ENCODE assay signal across 2 cellular contexts in genomic region chr16:69486272-69486671, GRCh38.
TF ChIP-seq lines count a peak whose summit lies in the region.

No MANE protein-coding gene starts in this region.

TF ChIP-seq in IMR-90, 13 proteins besides CTCF, POLR2A, EP300 and RAD21:
- no peak for TF ChIP-seq RCOR1 (IDR thresholded peaks at IDR 0.05; ENCODE audit: insufficient replicate concordance, low read length)
- no peak for TF ChIP-seq MAFK (IDR thresholded peaks at IDR 0.05; ENCODE audit: low read depth, low read length)
- no peak for TF ChIP-seq FOS (IDR thresholded peaks at IDR 0.05; ENCODE audit: low read depth, low read length)
- no peak for TF ChIP-seq BHLHE40 (IDR thresholded peaks at IDR 0.05; ENCODE audit: low read depth, low read length)
- no peak for TF ChIP-seq MXI1 (IDR thresholded peaks at IDR 0.05; ENCODE audit: borderline replicate concordance, low read depth, low read length)
- no peak for TF ChIP-seq SMC3 (IDR thresholded peaks at IDR 0.05; ENCODE audit: low read depth, low read length)
- TF ChIP-seq, protein P1, sequence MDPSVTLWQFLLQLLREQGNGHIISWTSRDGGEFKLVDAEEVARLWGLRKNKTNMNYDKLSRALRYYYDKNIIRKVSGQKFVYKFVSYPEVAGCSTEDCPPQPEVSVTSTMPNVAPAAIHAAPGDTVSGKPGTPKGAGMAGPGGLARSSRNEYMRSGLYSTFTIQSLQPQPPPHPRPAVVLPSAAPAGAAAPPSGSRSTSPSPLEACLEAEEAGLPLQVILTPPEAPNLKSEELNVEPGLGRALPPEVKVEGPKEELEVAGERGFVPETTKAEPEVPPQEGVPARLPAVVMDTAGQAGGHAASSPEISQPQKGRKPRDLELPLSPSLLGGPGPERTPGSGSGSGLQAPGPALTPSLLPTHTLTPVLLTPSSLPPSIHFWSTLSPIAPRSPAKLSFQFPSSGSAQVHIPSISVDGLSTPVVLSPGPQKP (IDR thresholded peaks at IDR 0.05; ENCODE audit: borderline replicate concordance, low read depth, low read length) = no peak
- no peak for TF ChIP-seq USF2 (IDR thresholded peaks at IDR 0.05; ENCODE audit: low read depth, low read length)
- TF ChIP-seq CHD1 (IDR thresholded peaks at IDR 0.05; ENCODE audit: low read depth, low read length) = no peak
- no peak for TF ChIP-seq MAZ (IDR thresholded peaks at IDR 0.05; ENCODE audit: borderline replicate concordance, low read depth, low read length)
- no peak for TF ChIP-seq CEBPB (IDR thresholded peaks at IDR 0.05; ENCODE audit: low read depth, low read length)
- TF ChIP-seq NFE2L2 (IDR thresholded peaks at IDR 0.05; ENCODE audit: low read depth, low read length) = no peak
- no peak for TF ChIP-seq RFX5 (IDR thresholded peaks at IDR 0.05; ENCODE audit: low read depth, low read length)

TF ChIP-seq in K562, 482 proteins besides CTCF, POLR2A, EP300 and RAD21:
- TF ChIP-seq ZNF165 (CRISPR knock-in tag; IDR thresholded peaks at IDR 0.05; ENCODE audit: borderline replicate concordance) = no peak
- TF ChIP-seq HDAC2 (IDR thresholded peaks at IDR 0.05) = no peak
- no peak for TF ChIP-seq GTF2A2 (tag; IDR thresholded peaks at IDR 0.05)
- no peak for TF ChIP-seq MLLT1 (IDR thresholded peaks at IDR 0.05)
- TF ChIP-seq TCF3 (CRISPR knock-in tag; IDR thresholded peaks at IDR 0.05) = no peak
- TF ChIP-seq GATAD2B (IDR thresholded peaks at IDR 0.05; ENCODE audit: borderline replicate concordance) = no peak
- no peak for TF ChIP-seq TAF9B (IDR thresholded peaks at IDR 0.05; ENCODE audit: partially characterized antibody)
- no peak for TF ChIP-seq TARDBP (IDR thresholded peaks at IDR 0.05)
- no peak for TF ChIP-seq SRSF9 (IDR thresholded peaks at IDR 0.05; ENCODE audit: borderline replicate concordance, low read depth, low read length)
- TF ChIP-seq MCM7 (IDR thresholded peaks at IDR 0.05) = no peak
- TF ChIP-seq ZNF239 (CRISPR knock-in tag; IDR thresholded peaks at IDR 0.05) = no peak
- no peak for TF ChIP-seq BMI1 (IDR thresholded peaks at IDR 0.05; ENCODE audit: low read length)
- no peak for TF ChIP-seq ZKSCAN8 (CRISPR knock-in tag; IDR thresholded peaks at IDR 0.05)
- no peak for TF ChIP-seq C11orf30 (IDR thresholded peaks at IDR 0.05; ENCODE audit: low read depth)
- TF ChIP-seq, protein P2, sequence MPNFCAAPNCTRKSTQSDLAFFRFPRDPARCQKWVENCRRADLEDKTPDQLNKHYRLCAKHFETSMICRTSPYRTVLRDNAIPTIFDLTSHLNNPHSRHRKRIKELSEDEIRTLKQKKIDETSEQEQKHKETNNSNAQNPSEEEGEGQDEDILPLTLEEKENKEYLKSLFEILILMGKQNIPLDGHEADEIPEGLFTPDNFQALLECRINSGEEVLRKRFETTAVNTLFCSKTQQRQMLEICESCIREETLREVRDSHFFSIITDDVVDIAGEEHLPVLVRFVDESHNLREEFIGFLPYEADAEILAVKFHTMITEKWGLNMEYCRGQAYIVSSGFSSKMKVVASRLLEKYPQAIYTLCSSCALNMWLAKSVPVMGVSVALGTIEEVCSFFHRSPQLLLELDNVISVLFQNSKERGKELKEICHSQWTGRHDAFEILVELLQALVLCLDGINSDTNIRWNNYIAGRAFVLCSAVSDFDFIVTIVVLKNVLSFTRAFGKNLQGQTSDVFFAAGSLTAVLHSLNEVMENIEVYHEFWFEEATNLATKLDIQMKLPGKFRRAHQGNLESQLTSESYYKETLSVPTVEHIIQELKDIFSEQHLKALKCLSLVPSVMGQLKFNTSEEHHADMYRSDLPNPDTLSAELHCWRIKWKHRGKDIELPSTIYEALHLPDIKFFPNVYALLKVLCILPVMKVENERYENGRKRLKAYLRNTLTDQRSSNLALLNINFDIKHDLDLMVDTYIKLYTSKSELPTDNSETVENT (CRISPR knock-in tag; IDR thresholded peaks at IDR 0.05) = no peak
- no peak for TF ChIP-seq COPS2 (conservative IDR thresholded peaks at IDR 0.05)
- TF ChIP-seq PTRF (tag; IDR thresholded peaks at IDR 0.05) = no peak
